Comparison of ENCODE assay signal across 11 cellular contexts in the genomic region with DNA sequence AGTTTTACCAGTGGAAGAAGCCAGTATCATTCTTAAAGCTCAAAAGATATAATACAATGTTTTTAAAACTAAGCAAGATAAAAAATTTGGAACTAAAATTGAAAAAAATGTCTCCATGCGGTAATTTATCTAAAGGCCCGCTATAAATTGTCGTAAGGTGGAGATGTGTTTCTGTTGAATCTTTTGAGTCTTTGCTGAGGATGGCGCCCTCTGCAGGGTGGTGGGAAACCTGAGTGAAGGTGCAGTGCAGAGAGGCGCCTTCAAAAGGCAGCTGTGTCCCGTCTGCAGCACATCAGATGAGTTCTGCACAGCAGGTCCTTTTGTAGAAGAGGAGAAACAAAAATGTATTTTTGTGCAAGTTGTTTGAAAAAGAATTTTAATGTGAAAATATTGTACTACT. TPM values are rescaled to one million over a fixed set of nuclear protein-coding genes. Genes with fewer than 3 reads are reported as not detected.
DNase-seq lines count a peak whose midpoint lies in the region; ATAC-seq and TF ChIP-seq lines count a peak whose summit lies in the region.
"Had no signal": no experiment of that assay in that cellular context is flagged by ENCODE, and none has a peak within 500 bp of the region (broad histone marks: within the 10 kb centered on the region; RNA-seq: fewer than 3 reads in every experiment).

No MANE protein-coding gene starts in this region.

- H3K4me2 ChIP-seq in OCI-LY1 (ENCODE audit: low read length), result no peak overlapping the region

- peak; percentile 70 for TF ChIP-seq CTCF in OCI-LY1 (IDR thresholded peaks at IDR 0.05; ENCODE audit: low read length)
- TF ChIP-seq CTCF in endodermal cell (conservative IDR thresholded peaks at IDR 0.05), result peak; percentile 90

- H3K27me3 ChIP-seq in OCI-LY1 (ENCODE audit: insufficient read depth, low read length) (no peaks in the 10 kb centered on the region), endodermal cell (ENCODE audit: control insufficient read depth, insufficient read depth, low read length, poor library complexity, severe bottlenecking) (no peaks in the 10 kb centered on the region)
- H3K27me3 ChIP-seq: spleen had no signal

- H3K27ac Mint-ChIP-seq in endodermal cell, result no peak overlapping the region
- H3K27ac Mint-ChIP-seq: dendritic cell treated with granulocyte-macrophage colony-stimulating factor and Interleukin-4, amounts not matched to agents 40 ng/mL and 50 ng/mL, for 4 days had no signal

- H3K9me3 ChIP-seq in OCI-LY1 (ENCODE audit: low read length) (no peaks in the 10 kb centered on the region), endodermal cell (ENCODE audit: control insufficient read depth, low read length) (peaks cover 9% of the 10 kb centered on the region)
- H3K9me3 ChIP-seq: spleen had no signal

- DNase-seq in activated T-cell treated with anti-CD3 and anti-CD28 coated beads for 48 hours (ENCODE audit: low read depth) (peak; percentile 18), endodermal cell (peak; percentile 92), NCI-H1048 (lab: John Stamatoyannopoulos, UW) (no peak)
- DNase-seq in activated T-cell treated with anti-CD3 and anti-CD28 coated beads, Interleukin-2, amount 50 U/mL, for 1 hour, result no peak
- peak in 2 of 3 donors; percentile 2 to 12 for DNase-seq in stimulated activated CD4-positive, alpha-beta T cell treated with anti-CD3 and anti-CD28 coated beads, TNF-alpha, amount 100 ng/mL, for 48 hours (ENCODE audit: low read depth in 3 of 3)
- DNase-seq: NCI-H774, spleen had no signal

- peaks cover 70% of the 10 kb centered on the region for H3K36me3 Mint-ChIP-seq in endodermal cell (ENCODE audit: low read depth)

- no peaks in the 10 kb centered on the region for H3K4me1 ChIP-seq in OCI-LY1 (ENCODE audit: insufficient read depth, low read length, severe bottlenecking)
- peaks cover 7% of the 10 kb centered on the region for H3K4me1 ChIP-seq in endodermal cell (ENCODE audit: control insufficient read depth, insufficient read depth, low read length)

- H3K27ac ChIP-seq in OCI-LY1 (ENCODE audit: low read depth, low read length, poor library complexity, severe bottlenecking) (no peak overlapping the region), endodermal cell (ENCODE audit: low read depth, low read length) (no peak overlapping the region)
- H3K27ac ChIP-seq: spleen had no signal

- H3K4me1 Mint-ChIP-seq in endodermal cell, result peaks cover 44% of the 10 kb centered on the region

- WGBS in endodermal cell (ENCODE audit: insufficient coverage in 1 of 2, insufficient read length in 1 of 2), 2 experiments, result 78 to 81% methylated on average over 6 of the region's 6 CpGs

- no peak for ATAC-seq in esophagus mucosa
- ATAC-seq in HG02852 (IDR thresholded peaks at IDR 0.05; ENCODE audit: unreplicated experiment), result no peak

- no peaks in the 10 kb centered on the region for H3K9me2 ChIP-seq in OCI-LY1 (ENCODE audit: low read depth, low read length)

- no peaks in the 10 kb centered on the region for H3K36me3 ChIP-seq in OCI-LY1 (ENCODE audit: insufficient read depth, low read length)
- H3K36me3 ChIP-seq in endodermal cell (ENCODE audit: control insufficient read depth, insufficient read depth, low read length), result peaks cover 91% of the 10 kb centered on the region

- H4K20me1 ChIP-seq in OCI-LY1 (ENCODE audit: insufficient read depth, low read length), result no peaks in the 10 kb centered on the region

- H3F3A ChIP-seq in OCI-LY1 (ENCODE audit: insufficient read depth, low read length), result no peaks in the 10 kb centered on the region

- no peaks in the 10 kb centered on the region for H3K27me3 Mint-ChIP-seq in endodermal cell (ENCODE audit: insufficient read depth)
- H3K27me3 Mint-ChIP-seq: dendritic cell treated with granulocyte-macrophage colony-stimulating factor and Interleukin-4, amounts not matched to agents 40 ng/mL and 50 ng/mL, for 4 days had no signal

- H3K9me3 Mint-ChIP-seq in endodermal cell, result no peaks in the 10 kb centered on the region
- H3K9me3 Mint-ChIP-seq: dendritic cell treated with granulocyte-macrophage colony-stimulating factor and Interleukin-4, amounts not matched to agents 40 ng/mL and 50 ng/mL, for 4 days had no signal

- H3K9ac ChIP-seq in OCI-LY1 (ENCODE audit: low read length) (no peak overlapping the region), endodermal cell (ENCODE audit: extremely low read depth, low read length, poor library complexity, severe bottlenecking) (no peak overlapping the region)

- H3K4me3 ChIP-seq in OCI-LY1 (ENCODE audit: low read depth, low read length, poor library complexity, severe bottlenecking) (no peak overlapping the region), endodermal cell (ENCODE audit: low read length) (no peak overlapping the region)
- H3K4me3 ChIP-seq: spleen had no signal

- no peak overlapping the region for H3K4me3 Mint-ChIP-seq in endodermal cell
- H3K4me3 Mint-ChIP-seq: dendritic cell treated with granulocyte-macrophage colony-stimulating factor and Interleukin-4, amounts not matched to agents 40 ng/mL and 50 ng/mL, for 4 days had no signal

- H2AFZ ChIP-seq in OCI-LY1 (ENCODE audit: low read length), result no peak overlapping the region

- no peaks in the 10 kb centered on the region for H3K79me2 ChIP-seq in OCI-LY1 (ENCODE audit: insufficient read depth, low read length)

RNA-seq across cellular contexts. Expression of a gene that starts 29.4 kb away (rescaled TPM):
- 1 to 10 TPM in 1 of 2 donors, not detected in 1; 1.3 TPM for total RNA-seq in endodermal cell
- 0.53 TPM for polyA plus RNA-seq in endodermal cell (2013, experiment 1 of 2)
- polyA plus RNA-seq in endodermal cell (2013, experiment 2 of 2), result 0.79 TPM
- total RNA-seq in esophagus mucosa, result not detected

Comparison
In these comparisons a context has a peak if more than half of its experiments do, and no peak if none do; other contexts are left out.
1. DNase-seq: peak in activated T-cell treated with anti-CD3 and anti-CD28 coated beads for 48 hours (single experiment), endodermal cell (single experiment) and stimulated activated CD4-positive, alpha-beta T cell treated with anti-CD3 and anti-CD28 coated beads, TNF-alpha, amount 100 ng/mL, for 48 hours (2 of 3); none in activated T-cell treated with anti-CD3 and anti-CD28 coated beads, Interleukin-2, amount 50 U/mL, for 1 hour (single experiment) and NCI-H1048 (single experiment).